In the genomic region with DNA sequence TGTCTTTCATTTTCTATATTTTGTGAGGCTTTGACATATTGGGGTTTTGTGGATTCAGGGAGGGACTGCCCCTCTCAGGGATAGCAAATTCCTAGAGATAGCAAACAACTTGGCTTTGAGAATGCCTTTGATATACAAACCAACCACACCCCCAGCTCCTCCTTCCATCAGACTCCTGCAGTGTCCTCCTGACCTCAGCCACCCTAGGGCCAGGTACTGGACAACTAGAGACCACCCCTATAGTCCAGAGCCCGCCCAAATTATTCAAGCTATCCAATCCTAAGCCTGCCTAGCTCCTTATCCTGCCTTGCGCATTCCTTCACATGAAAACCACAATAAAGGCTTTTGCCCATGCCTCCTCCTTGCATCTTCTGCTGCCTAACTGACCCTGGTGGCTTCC, we compare ENCODE assay signal across 22 cellular contexts.
"Had no signal": no experiment of that assay in that cellular context is flagged by ENCODE, and none has a peak within 500 bp of the region (broad histone marks: within the 10 kb centered on the region; RNA-seq: fewer than 3 reads in every experiment).

No MANE protein-coding gene starts in this region.

- H3K27me3 ChIP-seq: colonic mucosa, gastrocnemius medialis, left lung, right atrium auricular region, transverse colon had no signal

- H3K4me3 Mint-ChIP-seq: naive thymus-derived CD8-positive, alpha-beta T cell; nephron progenitor cell; stimulated activated memory B cell treated with anti-CD40 and anti-IgM and Interleukin-4, amounts not matched to agents 10 μg/mL and 1 μg/mL and 100 μg/mL, for 72 hours had no signal

- DNase-seq: colonic mucosa; dermis blood vessel endothelial cell; effector memory CD4-positive, alpha-beta T cell; erythroblast; foreskin fibroblast; gastrocnemius medialis; head of caudate nucleus; kidney; left lung; naive thymus-derived CD8-positive, alpha-beta T cell; nephron progenitor cell; nucleus accumbens; spleen; stimulated activated CD4-positive, alpha-beta T cell treated with anti-CD3 and anti-CD28 coated beads, Interleukin-4, amount 100 ng/mL, for 4 hours; stimulated activated naive CD8-positive, alpha-beta T cell treated with anti-CD3 and anti-CD28 coated beads, Interleukin-15, Interleukin-2, amounts not matched to agents 100 U/mL and 50 U/mL, for 24 hours; substantia nigra; transverse colon had no signal

- H3K4me1 ChIP-seq: colonic mucosa, prostate gland had no signal

- ATAC-seq: gastrocnemius medialis; left lung; naive thymus-derived CD8-positive, alpha-beta T cell; stimulated activated memory B cell treated with anti-CD40 and anti-IgM and Interleukin-4, amounts not matched to agents 10 μg/mL and 1 μg/mL and 100 μg/mL, for 72 hours; stimulated activated naive CD8-positive, alpha-beta T cell treated with anti-CD3 and anti-CD28 coated beads, Interleukin-15, Interleukin-2, amounts not matched to agents 100 U/mL and 50 U/mL, for 24 hours had no signal

- H3K36me3 ChIP-seq: colonic mucosa, gastrocnemius medialis, left lung, prostate gland, right atrium auricular region, spleen, thoracic aorta, transverse colon had no signal

- H3K9me3 ChIP-seq: colonic mucosa, gastrocnemius medialis, left lung, prostate gland, right atrium auricular region, thoracic aorta, transverse colon had no signal

- H3K27ac Mint-ChIP-seq: naive thymus-derived CD8-positive, alpha-beta T cell; nephron progenitor cell; stimulated activated memory B cell treated with anti-CD40 and anti-IgM and Interleukin-4, amounts not matched to agents 10 μg/mL and 1 μg/mL and 100 μg/mL, for 72 hours had no signal

- H3K4me1 Mint-ChIP-seq: naive thymus-derived CD8-positive, alpha-beta T cell; stimulated activated memory B cell treated with anti-CD40 and anti-IgM and Interleukin-4, amounts not matched to agents 10 μg/mL and 1 μg/mL and 100 μg/mL, for 72 hours had no signal

- H3K4me3 ChIP-seq: colonic mucosa, gastrocnemius medialis, left lung, prostate gland, right atrium auricular region, skin epidermis, spleen, thoracic aorta, transverse colon had no signal

- H3K36me3 Mint-ChIP-seq: naive thymus-derived CD8-positive, alpha-beta T cell; stimulated activated memory B cell treated with anti-CD40 and anti-IgM and Interleukin-4, amounts not matched to agents 10 μg/mL and 1 μg/mL and 100 μg/mL, for 72 hours had no signal

- H3K27ac ChIP-seq: colonic mucosa, gastrocnemius medialis, left lung, prostate gland, right atrium auricular region, skin epidermis, spleen, thoracic aorta, transverse colon had no signal
